Comparison of ENCODE assay signal across 9 cellular contexts in genomic region chrX:17613979-17614572, GRCh38.
DNase-seq lines count a peak whose midpoint lies in the region; ATAC-seq and TF ChIP-seq lines count a peak whose summit lies in the region.
"Had no signal": no experiment of that assay in that cellular context is flagged by ENCODE, and none has a peak within 500 bp of the region (broad histone marks: within the 10 kb centered on the region; RNA-seq: fewer than 3 reads in every experiment).

No MANE protein-coding gene starts in this region.

- H3K4me1 ChIP-seq in naive thymus-derived CD4-positive, alpha-beta T cell (ENCODE audit: control insufficient read depth in 2 of 2, insufficient read depth in 2 of 2, low read length in 2 of 2): no peaks in the 10 kb centered on the region
- no peaks in the 10 kb centered on the region for H3K4me1 ChIP-seq in heart left ventricle

- no peaks in the 10 kb centered on the region for H3K36me3 ChIP-seq in naive thymus-derived CD4-positive, alpha-beta T cell (ENCODE audit: control insufficient read depth in 2 of 3, insufficient read depth in 3 of 3, low read length in 3 of 3)
- H3K36me3 ChIP-seq in heart left ventricle: no peaks in the 10 kb centered on the region

- POLR2A ChIA-PET in activated CD8-positive, alpha-beta T cell treated with anti-CD3 and anti-CD28 coated beads for 36 hours (lab: Charles Lee): no interaction called here
- POLR2A ChIA-PET in naive thymus-derived CD4-positive, alpha-beta T cell (lab: Charles Lee): no interaction called here

- H3K4me1 Mint-ChIP-seq in activated naive CD4-positive, alpha-beta T cell treated with anti-CD3 and anti-CD28 coated beads, Interleukin-2, amount 10 ng/mL, durations not matched to agents 7 days and 5 days: peaks cover 16% of the 10 kb centered on the region
- peaks cover 16% of the 10 kb centered on the region for H3K4me1 Mint-ChIP-seq in activated CD8-positive, alpha-beta T cell treated with anti-CD3 and anti-CD28 coated beads for 36 hours (ENCODE audit: low read depth)
- peaks cover 63% of the 10 kb centered on the region for H3K4me1 Mint-ChIP-seq in type B pancreatic cell (ENCODE audit: unreplicated experiment)
- H3K4me1 Mint-ChIP-seq in naive thymus-derived CD4-positive, alpha-beta T cell: peaks cover 0 to 22% (median 12%) of the 10 kb centered on the region in 7 donors

- H3K4me3 ChIP-seq in naive thymus-derived CD4-positive, alpha-beta T cell (ENCODE audit: low read length): no peak overlapping the region
- no peak overlapping the region for H3K4me3 ChIP-seq in heart left ventricle

- WGBS in heart left ventricle, 4 donors: 61 to 76% (median 68%) methylated on average over 5 of the region's 5 CpGs

- H3K9me3 ChIP-seq in naive thymus-derived CD4-positive, alpha-beta T cell (ENCODE audit: control insufficient read depth in 2 of 3, low read length in 3 of 3): no peaks in the 10 kb centered on the region
- peaks cover 0 to 3% (median 0%) of the 10 kb centered on the region in 12 donors for H3K9me3 ChIP-seq in heart left ventricle

- peaks cover 4% of the 10 kb centered on the region for H3K27me3 Mint-ChIP-seq in activated naive CD4-positive, alpha-beta T cell treated with anti-CD3 and anti-CD28 coated beads, Interleukin-2, amount 10 ng/mL, durations not matched to agents 7 days and 5 days
- no peaks in the 10 kb centered on the region for H3K27me3 Mint-ChIP-seq in activated CD8-positive, alpha-beta T cell treated with anti-CD3 and anti-CD28 coated beads for 36 hours
- no peaks in the 10 kb centered on the region for H3K27me3 Mint-ChIP-seq in type B pancreatic cell
- H3K27me3 Mint-ChIP-seq in naive thymus-derived CD4-positive, alpha-beta T cell: no peaks in the 10 kb centered on the region

- H3K27ac Mint-ChIP-seq in activated naive CD4-positive, alpha-beta T cell treated with anti-CD3 and anti-CD28 coated beads, Interleukin-2, amount 10 ng/mL, durations not matched to agents 7 days and 5 days: peak overlapping the region; percentile 22
- no peak overlapping the region for H3K27ac Mint-ChIP-seq in activated CD8-positive, alpha-beta T cell treated with anti-CD3 and anti-CD28 coated beads for 36 hours
- no peak overlapping the region for H3K27ac Mint-ChIP-seq in type B pancreatic cell
- H3K27ac Mint-ChIP-seq in naive thymus-derived CD4-positive, alpha-beta T cell: peak overlapping the region in 2 of 9 donors; percentile 21 to 28

- intact Hi-C loops in activated CD8-positive, alpha-beta T cell treated with anti-CD3 and anti-CD28 coated beads for 36 hours (cut with micrococcal nuclease): no loop called here
- intact Hi-C loops in naive thymus-derived CD4-positive, alpha-beta T cell (cut with micrococcal nuclease): no loop called here
- intact Hi-C loops in heart left ventricle (cut with DNase I): no loop called here

- no peaks in the 10 kb centered on the region for H3K27me3 ChIP-seq in naive thymus-derived CD4-positive, alpha-beta T cell (ENCODE audit: control insufficient read depth in 2 of 2, insufficient read depth in 2 of 2, low read length in 2 of 2)
- no peaks in the 10 kb centered on the region for H3K27me3 ChIP-seq in heart left ventricle

- TF ChIP-seq POLR2A in heart left ventricle (IDR thresholded peaks at IDR 0.05): no peak

- H3K27ac ChIP-seq in naive thymus-derived CD4-positive, alpha-beta T cell (ENCODE audit: low read depth, low read length): no peak overlapping the region
- no peak overlapping the region for H3K27ac ChIP-seq in heart left ventricle

- peak; percentile 26 for DNase-seq in activated naive CD4-positive, alpha-beta T cell treated with anti-CD3 and anti-CD28 coated beads, Interleukin-2, amount 10 ng/mL, durations not matched to agents 7 days and 5 days
- DNase-seq in activated naive CD4-positive, alpha-beta T cell (lab: John Stamatoyannopoulos, UW): no peak
- peak; percentile 24 for DNase-seq in activated CD8-positive, alpha-beta T cell treated with anti-CD3 and anti-CD28 coated beads for 36 hours
- DNase-seq in type B pancreatic cell (ENCODE audit: extremely low spot score, unreplicated experiment) (no peak), heart left ventricle (no peak)
- DNase-seq in naive thymus-derived CD4-positive, alpha-beta T cell: no peak
- DNase-seq in activated CD8-positive, alpha-beta memory T cell treated with anti-CD3 and anti-CD28 coated beads for 24 hours: no peak
- DNase-seq: midbrain had no signal

- no peak for TF ChIP-seq CTCF in activated CD8-positive, alpha-beta T cell treated with anti-CD3 and anti-CD28 coated beads for 36 hours (IDR thresholded peaks at IDR 0.05)
- no peak for TF ChIP-seq CTCF in type B pancreatic cell (conservative IDR thresholded peaks at IDR 0.05)
- TF ChIP-seq CTCF in heart left ventricle (IDR thresholded peaks at IDR 0.05): no peak

- peak; percentile 62 for ATAC-seq in HG03571 (IDR thresholded peaks at IDR 0.05; ENCODE audit: unreplicated experiment)
- ATAC-seq in activated CD8-positive, alpha-beta T cell treated with anti-CD3 and anti-CD28 coated beads for 36 hours: peak; percentile 45
- no peak for ATAC-seq in naive thymus-derived CD4-positive, alpha-beta T cell
- ATAC-seq in heart left ventricle: no peak

- no peaks in the 10 kb centered on the region for H3K9me3 Mint-ChIP-seq in activated naive CD4-positive, alpha-beta T cell treated with anti-CD3 and anti-CD28 coated beads, Interleukin-2, amount 10 ng/mL, durations not matched to agents 7 days and 5 days
- no peaks in the 10 kb centered on the region for H3K9me3 Mint-ChIP-seq in activated CD8-positive, alpha-beta T cell treated with anti-CD3 and anti-CD28 coated beads for 36 hours
- peaks cover 4% of the 10 kb centered on the region for H3K9me3 Mint-ChIP-seq in type B pancreatic cell
- H3K9me3 Mint-ChIP-seq in naive thymus-derived CD4-positive, alpha-beta T cell: peaks cover 0 to 4% (median 0%) of the 10 kb centered on the region in 11 donors

- H3K36me3 Mint-ChIP-seq in activated naive CD4-positive, alpha-beta T cell treated with anti-CD3 and anti-CD28 coated beads, Interleukin-2, amount 10 ng/mL, durations not matched to agents 7 days and 5 days: no peaks in the 10 kb centered on the region
- no peaks in the 10 kb centered on the region for H3K36me3 Mint-ChIP-seq in activated CD8-positive, alpha-beta T cell treated with anti-CD3 and anti-CD28 coated beads for 36 hours (ENCODE audit: low read depth)
- no peaks in the 10 kb centered on the region for H3K36me3 Mint-ChIP-seq in type B pancreatic cell
- no peaks in the 10 kb centered on the region for H3K36me3 Mint-ChIP-seq in naive thymus-derived CD4-positive, alpha-beta T cell

- CTCF ChIA-PET in activated naive CD4-positive, alpha-beta T cell treated with anti-CD3 and anti-CD28 coated beads, Interleukin-2, amount 10 ng/mL, durations not matched to agents 7 days and 5 days (lab: Charles Lee): interaction anchor here (0.9 kb wide), 1 partner anchor 10 kb away, joined by 3 read pairs; no protein-coding TSS in a partner anchor
- CTCF ChIA-PET in activated CD8-positive, alpha-beta T cell treated with anti-CD3 and anti-CD28 coated beads for 36 hours (lab: Charles Lee): no interaction called here
- CTCF ChIA-PET in naive thymus-derived CD4-positive, alpha-beta T cell (lab: Charles Lee): no interaction called here

- no peak overlapping the region for H3K4me3 Mint-ChIP-seq in activated naive CD4-positive, alpha-beta T cell treated with anti-CD3 and anti-CD28 coated beads, Interleukin-2, amount 10 ng/mL, durations not matched to agents 7 days and 5 days
- H3K4me3 Mint-ChIP-seq in activated CD8-positive, alpha-beta T cell treated with anti-CD3 and anti-CD28 coated beads for 36 hours: no peak overlapping the region
- peak overlapping the region; percentile 0 for H3K4me3 Mint-ChIP-seq in type B pancreatic cell
- H3K4me3 Mint-ChIP-seq in naive thymus-derived CD4-positive, alpha-beta T cell: no peak overlapping the region

Comparison
In these comparisons a context has a peak if more than half of its experiments do, and no peak if none do; other contexts are left out.
1. DNase-seq: peak in activated naive CD4-positive, alpha-beta T cell treated with anti-CD3 and anti-CD28 coated beads, Interleukin-2, amount 10 ng/mL, durations not matched to agents 7 days and 5 days (single experiment) and activated CD8-positive, alpha-beta T cell treated with anti-CD3 and anti-CD28 coated beads for 36 hours (single experiment); none in activated naive CD4-positive, alpha-beta T cell (0 of 4), type B pancreatic cell (single experiment), naive thymus-derived CD4-positive, alpha-beta T cell (0 of 9), heart left ventricle (0 of 5) and activated CD8-positive, alpha-beta memory T cell treated with anti-CD3 and anti-CD28 coated beads for 24 hours (single experiment).
2. ATAC-seq: peak in HG03571 (single experiment) and activated CD8-positive, alpha-beta T cell treated with anti-CD3 and anti-CD28 coated beads for 36 hours (single experiment); none in naive thymus-derived CD4-positive, alpha-beta T cell (single experiment) and heart left ventricle (0 of 4).